ENCODE assay signal across 1 cellular context in the genomic region with DNA sequence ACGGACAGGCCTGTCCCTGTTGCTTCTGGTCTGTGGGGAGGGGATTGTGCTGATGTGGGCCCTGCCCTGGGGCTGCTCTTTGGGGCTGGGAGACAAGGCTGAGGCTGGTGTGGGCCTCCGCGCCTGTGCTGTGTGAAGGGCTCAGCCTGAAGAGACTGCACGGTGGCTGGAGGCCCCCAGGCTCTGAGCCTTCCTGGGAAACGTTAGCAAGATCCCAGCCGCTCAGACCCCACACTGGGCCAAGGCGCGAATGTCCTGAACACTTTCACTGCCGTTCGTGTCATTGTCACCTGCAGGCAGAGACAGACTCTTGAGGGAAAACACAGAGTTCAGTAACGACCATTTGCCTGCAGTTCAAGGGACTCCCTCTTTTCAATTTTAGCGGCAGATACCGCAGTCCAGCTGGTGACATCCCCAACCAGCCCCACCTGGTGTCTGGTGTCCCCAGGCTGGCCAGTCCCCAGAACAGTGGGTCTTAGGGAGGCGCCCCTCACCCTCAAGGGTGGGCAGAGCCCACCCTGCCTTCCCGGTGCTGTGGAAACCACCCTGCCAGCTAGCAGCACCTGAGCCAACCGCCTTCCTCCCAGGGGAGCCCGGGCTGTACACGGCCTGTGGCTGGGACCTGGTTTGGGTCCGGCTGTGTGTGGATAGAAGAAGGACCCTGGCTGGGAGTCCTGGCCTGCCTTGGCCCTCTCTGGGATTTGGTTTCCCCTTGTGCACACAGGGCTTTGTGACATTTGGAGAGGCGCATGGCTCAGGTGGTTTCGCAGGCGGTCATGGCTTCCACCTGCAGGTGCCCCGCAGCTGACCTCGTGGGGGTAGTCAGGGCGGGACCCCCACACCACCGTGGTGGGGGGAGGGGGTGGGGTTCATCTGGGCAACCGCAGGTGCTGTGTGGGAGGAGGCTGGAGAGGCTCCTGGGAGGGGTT.
TF ChIP-seq lines count a peak whose summit lies in the region.

No MANE protein-coding gene starts in this region.

TF ChIP-seq in K562, 482 proteins besides CTCF, POLR2A, EP300 and RAD21:
- TF ChIP-seq, protein P1, sequence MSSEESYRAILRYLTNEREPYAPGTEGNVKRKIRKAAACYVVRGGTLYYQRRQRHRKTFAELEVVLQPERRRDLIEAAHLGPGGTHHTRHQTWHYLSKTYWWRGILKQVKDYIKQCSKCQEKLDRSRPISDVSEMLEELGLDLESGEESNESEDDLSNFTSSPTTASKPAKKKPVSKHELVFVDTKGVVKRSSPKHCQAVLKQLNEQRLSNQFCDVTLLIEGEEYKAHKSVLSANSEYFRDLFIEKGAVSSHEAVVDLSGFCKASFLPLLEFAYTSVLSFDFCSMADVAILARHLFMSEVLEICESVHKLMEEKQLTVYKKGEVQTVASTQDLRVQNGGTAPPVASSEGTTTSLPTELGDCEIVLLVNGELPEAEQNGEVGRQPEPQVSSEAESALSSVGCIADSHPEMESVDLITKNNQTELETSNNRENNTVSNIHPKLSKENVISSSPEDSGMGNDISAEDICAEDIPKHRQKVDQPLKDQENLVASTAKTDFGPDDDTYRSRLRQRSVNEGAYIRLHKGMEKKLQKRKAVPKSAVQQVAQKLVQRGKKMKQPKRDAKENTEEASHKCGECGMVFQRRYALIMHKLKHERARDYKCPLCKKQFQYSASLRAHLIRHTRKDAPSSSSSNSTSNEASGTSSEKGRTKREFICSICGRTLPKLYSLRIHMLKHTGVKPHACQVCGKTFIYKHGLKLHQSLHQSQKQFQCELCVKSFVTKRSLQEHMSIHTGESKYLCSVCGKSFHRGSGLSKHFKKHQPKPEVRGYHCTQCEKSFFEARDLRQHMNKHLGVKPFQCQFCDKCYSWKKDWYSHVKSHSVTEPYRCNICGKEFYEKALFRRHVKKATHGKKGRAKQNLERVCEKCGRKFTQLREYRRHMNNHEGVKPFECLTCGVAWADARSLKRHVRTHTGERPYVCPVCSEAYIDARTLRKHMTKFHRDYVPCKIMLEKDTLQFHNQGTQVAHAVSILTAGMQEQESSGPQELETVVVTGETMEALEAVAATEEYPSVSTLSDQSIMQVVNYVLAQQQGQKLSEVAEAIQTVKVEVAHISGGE (CRISPR knock-in tag; IDR thresholded peaks at IDR 0.05), result no peak
- TF ChIP-seq, protein P2, sequence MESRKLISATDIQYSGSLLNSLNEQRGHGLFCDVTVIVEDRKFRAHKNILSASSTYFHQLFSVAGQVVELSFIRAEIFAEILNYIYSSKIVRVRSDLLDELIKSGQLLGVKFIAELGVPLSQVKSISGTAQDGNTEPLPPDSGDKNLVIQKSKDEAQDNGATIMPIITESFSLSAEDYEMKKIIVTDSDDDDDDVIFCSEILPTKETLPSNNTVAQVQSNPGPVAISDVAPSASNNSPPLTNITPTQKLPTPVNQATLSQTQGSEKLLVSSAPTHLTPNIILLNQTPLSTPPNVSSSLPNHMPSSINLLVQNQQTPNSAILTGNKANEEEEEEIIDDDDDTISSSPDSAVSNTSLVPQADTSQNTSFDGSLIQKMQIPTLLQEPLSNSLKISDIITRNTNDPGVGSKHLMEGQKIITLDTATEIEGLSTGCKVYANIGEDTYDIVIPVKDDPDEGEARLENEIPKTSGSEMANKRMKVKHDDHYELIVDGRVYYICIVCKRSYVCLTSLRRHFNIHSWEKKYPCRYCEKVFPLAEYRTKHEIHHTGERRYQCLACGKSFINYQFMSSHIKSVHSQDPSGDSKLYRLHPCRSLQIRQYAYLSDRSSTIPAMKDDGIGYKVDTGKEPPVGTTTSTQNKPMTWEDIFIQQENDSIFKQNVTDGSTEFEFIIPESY (CRISPR knock-in tag; IDR thresholded peaks at IDR 0.05), result peak; percentile 68
- no peak for TF ChIP-seq MXI1 (IDR thresholded peaks at IDR 0.05; ENCODE audit: low read depth, low read length)
- TF ChIP-seq, protein P3, sequence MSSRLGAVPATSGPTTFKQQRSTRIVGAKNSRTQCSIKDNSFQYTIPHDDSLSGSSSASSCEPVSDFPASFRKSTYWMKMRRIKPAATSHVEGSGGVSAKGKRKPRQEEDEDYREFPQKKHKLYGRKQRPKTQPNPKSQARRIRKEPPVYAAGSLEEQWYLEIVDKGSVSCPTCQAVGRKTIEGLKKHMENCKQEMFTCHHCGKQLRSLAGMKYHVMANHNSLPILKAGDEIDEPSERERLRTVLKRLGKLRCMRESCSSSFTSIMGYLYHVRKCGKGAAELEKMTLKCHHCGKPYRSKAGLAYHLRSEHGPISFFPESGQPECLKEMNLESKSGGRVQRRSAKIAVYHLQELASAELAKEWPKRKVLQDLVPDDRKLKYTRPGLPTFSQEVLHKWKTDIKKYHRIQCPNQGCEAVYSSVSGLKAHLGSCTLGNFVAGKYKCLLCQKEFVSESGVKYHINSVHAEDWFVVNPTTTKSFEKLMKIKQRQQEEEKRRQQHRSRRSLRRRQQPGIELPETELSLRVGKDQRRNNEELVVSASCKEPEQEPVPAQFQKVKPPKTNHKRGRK (tag; IDR thresholded peaks at IDR 0.05), result no peak
TF ChIP-seq in K562: peak in this region for 1.
